33 cellular contexts compared by ENCODE assay signal in genomic region chr7:27581119-27581518, GRCh38.
"Had no signal": no experiment of that assay in that cellular context is flagged by ENCODE, and none has a peak within 500 bp of the region (broad histone marks: within the 10 kb centered on the region; RNA-seq: fewer than 3 reads in every experiment).

No MANE protein-coding gene starts in this region.

- H3K4me1 ChIP-seq: ascending aorta, Peyer's patch had no signal

- H3K27ac Mint-ChIP-seq: activated CD4-positive, alpha-beta T cell treated with anti-CD3 and anti-CD28 coated beads, Interleukin-2, amount 10 ng/mL, durations not matched to agents 24 days and 14 days; activated CD8-positive, alpha-beta T cell treated with anti-CD3 and anti-CD28 coated beads for 36 hours; activated naive CD4-positive, alpha-beta T cell treated with anti-CD3 and anti-CD28 coated beads, Interleukin-2, amount 50 U/mL, for 24 hours; activated naive CD8-positive, alpha-beta T cell treated with anti-CD3 and anti-CD28 coated beads, Interleukin-2, amount 10 ng/mL, durations not matched to agents 7 days and 5 days; activated T-cell treated with anti-CD3 and anti-CD28 coated beads, Interleukin-2, amount 50 U/mL, for 72 hours; activated T-helper 2 cell treated with anti-CD3 and anti-CD28 coated beads, Interferon-gamma antibody, Interleukin-2, Interleukin-4, amounts not matched to agents 10 μg/mL and 5 μg/mL and 100 μg/mL, durations not matched to agents 14 hours and 24 hours and 36 hours had no signal

- ATAC-seq: activated CD8-positive, alpha-beta T cell treated with anti-CD3 and anti-CD28 coated beads for 36 hours; activated T-cell treated with anti-CD3 and anti-CD28 coated beads, Interleukin-2, amount 50 U/mL, for 72 hours; K562; PC-3; Right ventricle myocardium inferior; SK-N-SH treated with all-trans-retinoic acid at 6 μM for 48 hours had no signal

- H3K27ac ChIP-seq: ascending aorta, cardiac muscle cell, Peyer's patch, RWPE1, WERI-Rb-1 had no signal

- H3K9me3 ChIP-seq: ascending aorta, Peyer's patch had no signal

- H3K4me3 ChIP-seq: ascending aorta, cardiac muscle cell, K562, Peyer's patch had no signal

- DNase-seq: activated CD4-positive, alpha-beta T cell treated with anti-CD3 and anti-CD28 coated beads, Interleukin-2, amount 10 ng/mL, durations not matched to agents 24 days and 14 days; activated CD4-positive, alpha-beta T cell treated with anti-CD3 and anti-CD28 coated beads, Interleukin-2, amount 50 U/mL, for 4 hours; activated CD8-positive, alpha-beta T cell treated with anti-CD3 and anti-CD28 coated beads for 36 hours; activated gamma-delta T cell; activated naive CD4-positive, alpha-beta T cell treated with Interleukin-2 at 50 U/mL for 16 hours; activated naive CD8-positive, alpha-beta T cell treated with anti-CD3 and anti-CD28 coated beads, Interleukin-2, amount 10 ng/mL, durations not matched to agents 7 days and 5 days; activated T-cell treated with anti-CD3 and anti-CD28 coated beads, Interleukin-2, amount 50 U/mL, for 1 hour; activated T-cell treated with anti-CD3 and anti-CD28 coated beads, Interleukin-2, amount 50 U/mL, for 72 hours; amygdala; NCI-H1092; NCI-H1436 treated with DMSO at 0.1 percent for 48 hours; NCI-H187; NCI-H2029 treated with DMSO at 0.1 percent for 48 hours; NCI-H2107; NCI-H2171; NCI-H510A; NCI-H526; NCI-H748 treated with DMSO at 0.1 percent for 48 hours; NK-92 treated with Interleukin-12 subunit alpha and Interleukin-12 subunit beta, amount 100 ng/mL, for 24 hours; PC-3; Peyer's patch; SIG-M5; T1000; WERI-Rb-1 had no signal

- FAIRE-seq: K562 had no signal

- H3K9me3 Mint-ChIP-seq: activated CD4-positive, alpha-beta T cell treated with anti-CD3 and anti-CD28 coated beads, Interleukin-2, amount 10 ng/mL, durations not matched to agents 24 days and 14 days; activated CD8-positive, alpha-beta T cell treated with anti-CD3 and anti-CD28 coated beads for 36 hours; activated naive CD4-positive, alpha-beta T cell treated with anti-CD3 and anti-CD28 coated beads, Interleukin-2, amount 50 U/mL, for 24 hours; activated naive CD8-positive, alpha-beta T cell treated with anti-CD3 and anti-CD28 coated beads, Interleukin-2, amount 10 ng/mL, durations not matched to agents 7 days and 5 days; activated T-cell treated with anti-CD3 and anti-CD28 coated beads, Interleukin-2, amount 50 U/mL, for 72 hours; activated T-helper 2 cell treated with anti-CD3 and anti-CD28 coated beads, Interferon-gamma antibody, Interleukin-2, Interleukin-4, amounts not matched to agents 10 μg/mL and 5 μg/mL and 100 μg/mL, durations not matched to agents 14 hours and 24 hours and 36 hours; central memory CD8-positive, alpha-beta T cell had no signal

- H3K36me3 ChIP-seq: ascending aorta, cardiac muscle cell, Peyer's patch, WERI-Rb-1 had no signal

- H3K4me3 Mint-ChIP-seq: activated CD4-positive, alpha-beta T cell treated with anti-CD3 and anti-CD28 coated beads, Interleukin-2, amount 10 ng/mL, durations not matched to agents 24 days and 14 days; activated CD8-positive, alpha-beta T cell treated with anti-CD3 and anti-CD28 coated beads for 36 hours; activated naive CD4-positive, alpha-beta T cell treated with anti-CD3 and anti-CD28 coated beads, Interleukin-2, amount 50 U/mL, for 24 hours; activated naive CD8-positive, alpha-beta T cell treated with anti-CD3 and anti-CD28 coated beads, Interleukin-2, amount 10 ng/mL, durations not matched to agents 7 days and 5 days; activated T-cell treated with anti-CD3 and anti-CD28 coated beads, Interleukin-2, amount 50 U/mL, for 72 hours; central memory CD8-positive, alpha-beta T cell had no signal

- H3K27me3 ChIP-seq: ascending aorta, cardiac muscle cell, Peyer's patch had no signal

- H3K36me3 Mint-ChIP-seq: activated naive CD8-positive, alpha-beta T cell treated with anti-CD3 and anti-CD28 coated beads, Interleukin-2, amount 10 ng/mL, durations not matched to agents 7 days and 5 days had no signal

- H3K4me1 Mint-ChIP-seq: activated CD4-positive, alpha-beta T cell treated with anti-CD3 and anti-CD28 coated beads, Interleukin-2, amount 10 ng/mL, durations not matched to agents 24 days and 14 days; activated naive CD4-positive, alpha-beta T cell treated with anti-CD3 and anti-CD28 coated beads, Interleukin-2, amount 50 U/mL, for 24 hours; activated naive CD8-positive, alpha-beta T cell treated with anti-CD3 and anti-CD28 coated beads, Interleukin-2, amount 10 ng/mL, durations not matched to agents 7 days and 5 days had no signal

- H3K27me3 Mint-ChIP-seq: activated CD8-positive, alpha-beta T cell treated with anti-CD3 and anti-CD28 coated beads for 36 hours; activated naive CD4-positive, alpha-beta T cell treated with anti-CD3 and anti-CD28 coated beads, Interleukin-2, amount 50 U/mL, for 24 hours; activated naive CD8-positive, alpha-beta T cell treated with anti-CD3 and anti-CD28 coated beads, Interleukin-2, amount 10 ng/mL, durations not matched to agents 7 days and 5 days; central memory CD8-positive, alpha-beta T cell had no signal
